ENCODE assay signal across 12 cellular contexts in the genomic region with DNA sequence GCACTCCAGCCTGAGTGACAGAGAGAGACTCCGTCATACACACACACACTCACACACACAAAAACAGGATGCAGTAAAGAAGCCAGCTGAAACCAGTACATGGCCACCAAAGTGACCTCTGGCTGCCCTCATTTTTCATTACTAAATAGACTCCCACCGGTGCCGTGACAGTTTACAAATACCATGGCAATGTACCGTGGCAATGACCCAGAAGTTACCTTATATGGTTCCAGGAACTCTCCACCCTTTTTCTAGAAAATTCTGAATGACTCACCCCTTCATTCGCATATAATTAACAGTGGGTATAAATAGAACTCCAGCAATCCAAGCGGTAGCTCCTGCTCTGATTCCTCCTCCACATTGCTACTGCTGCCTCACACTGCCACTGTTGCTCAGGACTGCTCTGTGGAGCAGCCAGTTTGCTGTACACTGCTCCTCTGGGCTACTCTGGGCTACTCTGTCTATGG. TPM values are rescaled to one million over a fixed set of nuclear protein-coding genes. Genes with fewer than 3 reads are reported as not detected.
A peak's percentile ranks its signal among the peaks of the same experiment; 100 is the strongest.
DNase-seq lines count a peak whose midpoint lies in the region; ATAC-seq, FAIRE-seq and TF ChIP-seq lines count a peak whose summit lies in the region.
"Had no signal": no experiment of that assay in that cellular context is flagged by ENCODE, and none has a peak within 500 bp of the region (broad histone marks: within the 10 kb centered on the region; RNA-seq: fewer than 3 reads in every experiment).

No MANE protein-coding gene starts in this region.

- TF ChIP-seq CTCF in CD14-positive monocyte (IDR thresholded peaks at IDR 0.05): no peak
- no peak for TF ChIP-seq CTCF in foreskin fibroblast (IDR thresholded peaks at IDR 0.05; ENCODE audit: low read depth, low read length)
- no peak for TF ChIP-seq CTCF in pancreas (IDR thresholded peaks at IDR 0.05)

- no peaks in the 10 kb centered on the region for H3K27me3 ChIP-seq in pancreas

- H3K27ac Mint-ChIP-seq in CD14-positive monocyte: no peak overlapping the region
- H3K27ac Mint-ChIP-seq: activated naive CD8-positive, alpha-beta T cell had no signal

- peaks cover 0 to 2% (median 1%) of the 10 kb centered on the region in 3 donors for H3K27me3 Mint-ChIP-seq in CD14-positive monocyte (ENCODE audit: low read depth in 3 of 3)

- H3K4me3 ChIP-seq in foreskin fibroblast (ENCODE audit: low read depth in 1 of 2, low read length in 2 of 2) (no peak overlapping the region), pancreas (no peak overlapping the region)

- H3K9me3 ChIP-seq in pancreas: no peaks in the 10 kb centered on the region

- no peaks in the 10 kb centered on the region for H3K36me3 ChIP-seq in pancreas

- 42 to 44% methylated on average over 6 of the region's 6 CpGs for WGBS in pancreas, 2 donors

- peak; percentile 59 for DNase-seq in CD14-positive monocyte (ENCODE audit: low spot score)
- peak; percentile 95 for DNase-seq in RPMI7951 (ENCODE audit: low read depth)
- DNase-seq in foreskin fibroblast: peak; percentile 82 to 85
- peak in 1 of 6 donors; percentile 52 for DNase-seq in pancreas
- DNase-seq in NCI-H1694 (lab: John Stamatoyannopoulos, UW): no peak
- no peak for DNase-seq in NOMO-1 treated with dmso at 0.1 percent for 144 hours (lab: John Stamatoyannopoulos, UW; ENCODE audit: unreplicated experiment)
- no peak for DNase-seq in activated CD4-positive, alpha-beta T cell treated with anti-CD3 and anti-CD28 coated beads for 1 hour
- DNase-seq: T-helper 2 cell had no signal

- H3K27ac ChIP-seq in pancreas: peak overlapping the region in 1 of 4 donors; percentile 30
- H3K27ac ChIP-seq: KMS-11 had no signal

- H3K4me1 Mint-ChIP-seq in CD14-positive monocyte: peaks cover 16% of the 10 kb centered on the region

- intact Hi-C loops in CD14-positive monocyte (cut with micrococcal nuclease): no loop called here
- intact Hi-C loops in pancreas (cut with DNase I): no loop called here

- H3K4me1 ChIP-seq in pancreas: peaks cover 0 to 5% (median 0%) of the 10 kb centered on the region in 3 donors

- no peaks in the 10 kb centered on the region for H3K9me3 Mint-ChIP-seq in CD14-positive monocyte

- FAIRE-seq in pancreas (lab: Jason Lieb, UNC): no peak
- FAIRE-seq: keratinocyte had no signal

- no peaks in the 10 kb centered on the region for H3K36me3 Mint-ChIP-seq in CD14-positive monocyte
- H3K36me3 Mint-ChIP-seq: activated naive CD8-positive, alpha-beta T cell had no signal

- H3K4me3 Mint-ChIP-seq in CD14-positive monocyte: no peak overlapping the region
- H3K4me3 Mint-ChIP-seq: activated naive CD8-positive, alpha-beta T cell had no signal

- ATAC-seq in pancreas (peak; percentile 57 to 85 (median 78)), HG03108 (IDR thresholded peaks at IDR 0.05; ENCODE audit: unreplicated experiment) (no peak)

RNA-seq across cellular contexts. Expression of a gene that starts 57.7 kb away (rescaled TPM):
- 10 to 100 TPM; 55.6 to 66.1 TPM for polyA plus RNA-seq in CD14-positive monocyte
- total RNA-seq in RPMI7951 (2014; rRNA removed; shearing (Covaris generic)): 187 and 228 TPM in 2 replicates
- 10 to 100 TPM; 20.5 to 35.7 (median 27.2) TPM for total RNA-seq in pancreas
- 10 to 100 TPM; 34.2 to 38.4 TPM for polyA plus RNA-seq in pancreas

RNA-seq across cellular contexts. Expression of a gene that starts 58.0 kb away (rescaled TPM):
- polyA plus RNA-seq in CD14-positive monocyte: 10 to 100 TPM in 1 of 2 donors, 1 to 10 TPM in 1; 2.5 to 13.4 TPM
- total RNA-seq in RPMI7951 (2014; rRNA removed; shearing (Covaris generic)): 25.6 and 26.0 TPM in 2 replicates
- total RNA-seq in pancreas: 1 to 10 TPM; 4.0 to 7.4 (median 6.1) TPM
- polyA plus RNA-seq in pancreas: 1 to 10 TPM; 6.1 to 7.6 TPM

Comparison
In these comparisons a context has a peak if more than half of its experiments do, and no peak if none do; other contexts are left out.
1. DNase-seq: peak in CD14-positive monocyte (single experiment), RPMI7951 (single experiment) and foreskin fibroblast (2 of 2); none in NCI-H1694 (single experiment), NOMO-1 treated with dmso at 0.1 percent for 144 hours (single experiment) and activated CD4-positive, alpha-beta T cell treated with anti-CD3 and anti-CD28 coated beads for 1 hour (single experiment).